ENCODE assay signal across 1 cellular context in the genomic region with DNA sequence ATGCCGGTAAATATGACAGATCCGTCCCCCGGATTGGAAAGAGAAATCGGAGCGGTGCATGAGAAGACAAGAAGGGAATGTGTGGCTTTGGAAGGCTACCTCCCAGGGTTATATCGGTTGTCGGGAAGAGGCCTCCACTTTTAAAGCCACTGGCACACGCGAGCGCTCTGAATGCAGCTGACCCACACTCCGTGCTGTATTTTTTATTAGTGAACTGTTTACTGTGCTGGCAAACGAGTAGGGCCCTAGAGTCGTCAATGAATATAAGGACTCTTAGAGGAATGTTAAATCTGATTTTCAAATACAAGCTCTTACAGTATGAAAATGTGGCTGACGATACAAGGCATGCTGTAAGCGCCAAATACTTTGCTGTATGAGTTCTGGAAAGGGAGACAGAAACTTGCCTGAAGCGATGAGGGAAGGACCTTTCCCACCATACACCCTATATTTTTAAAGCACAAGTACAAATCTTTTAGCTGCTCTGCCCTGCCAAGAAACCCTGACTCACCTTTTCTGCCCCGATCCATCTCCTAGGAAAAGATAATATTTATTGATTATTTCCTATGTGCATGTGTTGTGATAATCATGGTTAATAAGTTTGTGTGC.
A peak's percentile ranks its signal among the peaks of the same experiment; 100 is the strongest.
TF ChIP-seq lines count a peak whose summit lies in the region.

No MANE protein-coding gene starts in this region.

TF ChIP-seq in GM12878, 131 proteins besides CTCF, POLR2A, EP300 and RAD21 (continued from another document):
- 0 out of 2 replicates have a peak, but pooled peaks have one; percentile 8 for TF ChIP-seq NFIC (IDR thresholded peaks at IDR 0.05; ENCODE audit: low read depth, low read length)
- TF ChIP-seq IKZF2 (IDR thresholded peaks at IDR 0.05) = 0 out of 4 replicates have a peak, but pooled peaks of 1 of the 2 experiments have one; percentile 14
- no peak for TF ChIP-seq ZZZ3 (IDR thresholded peaks at IDR 0.05; ENCODE audit: control insufficient read depth, insufficient read length, low read depth)
